ENCODE assay signal across 17 cellular contexts in genomic region chr14:98871796-98872195, GRCh38.
"Had no signal": no experiment of that assay in that cellular context is flagged by ENCODE, and none has a peak within 500 bp of the region (broad histone marks: within the 10 kb centered on the region; RNA-seq: fewer than 3 reads in every experiment).

No MANE protein-coding gene starts in this region.

- H3K4me3 ChIP-seq: left lung, mucosa of descending colon, neural progenitor cell, psoas muscle, suprapubic skin had no signal

- FAIRE-seq: frontal cortex had no signal

- H3K27ac ChIP-seq: left lung, neural progenitor cell, psoas muscle, suprapubic skin had no signal

- H3K9me3 ChIP-seq: left lung, mucosa of descending colon, psoas muscle, suprapubic skin had no signal

- H3K27me3 ChIP-seq: neural progenitor cell, suprapubic skin had no signal

- DNase-seq: activated CD4-positive, alpha-beta T cell treated with anti-CD3 and anti-CD28 coated beads, Interleukin-2, amount 10 ng/mL, durations not matched to agents 24 days and 14 days; activated CD8-positive, alpha-beta T cell treated with anti-CD3 and anti-CD28 coated beads, Interleukin-2, amount 10 ng/mL, durations not matched to agents 7 days and 5 days; activated naive CD4-positive, alpha-beta T cell treated with Interleukin-2 at 50 U/mL for 16 hours; activated naive CD8-positive, alpha-beta T cell treated with anti-CD3 and anti-CD28 coated beads, Interleukin-2, amount 10 ng/mL, durations not matched to agents 7 days and 5 days; activated T-cell treated with anti-CD3 and anti-CD28 coated beads, Interleukin-2, amount 50 U/mL, for 24 hours; anterior cingulate cortex; hypothalamus; left lung; mucosa of descending colon; naive B cell; psoas muscle; right cardiac atrium; T-helper 1 cell; T1000 had no signal

- H3K4me1 ChIP-seq: left lung, neural progenitor cell, psoas muscle, suprapubic skin had no signal

- ATAC-seq: activated CD8-positive, alpha-beta T cell treated with anti-CD3 and anti-CD28 coated beads, Interleukin-2, amount 10 ng/mL, durations not matched to agents 7 days and 5 days; left lung; mucosa of descending colon; psoas muscle had no signal

- H3K9ac ChIP-seq: neural progenitor cell had no signal

- H3K36me3 ChIP-seq: left lung, neural progenitor cell, suprapubic skin had no signal
